Comparison of ENCODE assay signal across 8 cellular contexts in genomic region chr3:51966941-51967383, GRCh38. TPM values are rescaled to one million over a fixed set of nuclear protein-coding genes. Genes with fewer than 3 reads are reported as not detected.
DNase-seq lines count a peak whose midpoint lies in the region; ATAC-seq and TF ChIP-seq lines count a peak whose summit lies in the region.

No MANE protein-coding gene starts in this region.

- H3K4me3 ChIP-seq in SK-N-MC (peak overlapping the region; percentile 75), fibroblast of the aortic adventitia (ENCODE audit: low read depth, low read length) (peak overlapping the region; percentile 83), psoas muscle (peak overlapping the region; percentile 81)

- peak overlapping the region; percentile 81 for H3K4me3 Mint-ChIP-seq in activated T-cell treated with anti-CD3 and anti-CD28 coated beads, Interleukin-2, amount 50 U/mL, for 4 hours

- H3K9ac ChIP-seq in SK-N-MC (ENCODE audit: insufficient read length) = no peak overlapping the region

- ATAC-seq in activated T-cell treated with anti-CD3 and anti-CD28 coated beads, Interleukin-2, amount 50 U/mL, for 4 hours = peak; percentile 74 to 75
- ATAC-seq in psoas muscle = peak in 1 of 4 donors; percentile 4
- ATAC-seq in GM18861 (IDR thresholded peaks at IDR 0.05; ENCODE audit: unreplicated experiment) = no peak

- H3K27ac ChIP-seq in SK-N-MC (no peak overlapping the region), psoas muscle (peak overlapping the region; percentile 82)

- TF ChIP-seq CTCF in fibroblast of the aortic adventitia (IDR thresholded peaks at IDR 0.05; ENCODE audit: insufficient read depth, low read length) (no peak), psoas muscle (IDR thresholded peaks at IDR 0.05) (no peak)

- no peaks in the 10 kb centered on the region for H3K9me3 Mint-ChIP-seq in activated T-cell treated with anti-CD3 and anti-CD28 coated beads, Interleukin-2, amount 50 U/mL, for 4 hours

- peaks cover 10% of the 10 kb centered on the region for H3K4me1 Mint-ChIP-seq in activated T-cell treated with anti-CD3 and anti-CD28 coated beads, Interleukin-2, amount 50 U/mL, for 4 hours (ENCODE audit: low read depth)

- peaks cover 57% of the 10 kb centered on the region for H3K4me1 ChIP-seq in psoas muscle

- H3K27me3 Mint-ChIP-seq in activated T-cell treated with anti-CD3 and anti-CD28 coated beads, Interleukin-2, amount 50 U/mL, for 4 hours (ENCODE audit: low read depth) = no peaks in the 10 kb centered on the region

- no peaks in the 10 kb centered on the region for H3K27me3 ChIP-seq in psoas muscle (ENCODE audit: insufficient read depth in 3 of 3, low read length in 2 of 3)

- no peaks in the 10 kb centered on the region for H3K36me3 Mint-ChIP-seq in activated T-cell treated with anti-CD3 and anti-CD28 coated beads, Interleukin-2, amount 50 U/mL, for 4 hours (ENCODE audit: insufficient read depth)

- H3K36me3 ChIP-seq in SK-N-MC (ENCODE audit: insufficient read depth, low read length) (no peaks in the 10 kb centered on the region), psoas muscle (ENCODE audit: insufficient read depth in 1 of 2, low read depth in 1 of 2) (no peaks in the 10 kb centered on the region)

- no peak for DNase-seq in activated T-cell treated with anti-CD3 and anti-CD28 coated beads, Interleukin-2, amount 50 U/mL, for 4 hours
- no peak for DNase-seq in activated T-cell treated with anti-CD3 and anti-CD28 coated beads, Interleukin-2, amount 50 U/mL, for 1 hour
- DNase-seq in SK-N-MC (ENCODE audit: low read depth, low spot score) (no peak), fibroblast of the aortic adventitia (ENCODE audit: low read depth) (no peak), psoas muscle (no peak), RPMI8226 (no peak), germinal center (ENCODE audit: low spot score) (no peak)

- intact Hi-C loops in psoas muscle (cut with DNase I) = no loop called here

- WGBS in psoas muscle, 3 donors = 2 to 11% (median 2%) methylated on average over 9 to 33 of the region's 33 CpGs

- H3K9me3 ChIP-seq in SK-N-MC (ENCODE audit: low read depth, low read length) (no peaks in the 10 kb centered on the region), psoas muscle (no peaks in the 10 kb centered on the region)

RNA-seq across cellular contexts. Expression of gene PCBP4, which starts 0.3 kb away (rescaled TPM):
- 10 to 100 TPM in 2 of 3 donors, 1 to 10 TPM in 1; 9.8 to 12.3 (median 10.4) TPM for total RNA-seq in activated T-cell treated with anti-CD3 and anti-CD28 coated beads, Interleukin-2, amount 50 U/mL, for 4 hours
- 19.0 and 33.3 TPM in 2 replicates for total RNA-seq in fibroblast of the aortic adventitia (ENCODE audit: low replicate concordance)
- 100 to 1,000 TPM; 117 to 161 (median 126) TPM for total RNA-seq in psoas muscle
- polyA plus RNA-seq in psoas muscle = 100 to 1,000 TPM in 1 of 3 donors, 10 to 100 TPM in 2; 36.0 to 133 (median 60.7) TPM

RNA-seq across cellular contexts. Expression of gene ABHD14B, which starts 6.9 kb away (rescaled TPM):
- total RNA-seq in activated T-cell treated with anti-CD3 and anti-CD28 coated beads, Interleukin-2, amount 50 U/mL, for 4 hours = 10 to 100 TPM; 27.4 to 30.9 (median 28.5) TPM
- total RNA-seq in fibroblast of the aortic adventitia (ENCODE audit: low replicate concordance) = 11.0 and 36.3 TPM in 2 replicates
- total RNA-seq in psoas muscle = 10 to 100 TPM in 3 of 4 donors, 1 to 10 TPM in 1; 9.5 to 15.9 (median 15.5) TPM
- 10 to 100 TPM; 11.7 to 24.8 (median 12.3) TPM for polyA plus RNA-seq in psoas muscle

RNA-seq across cellular contexts. Expression of gene ABHD14A, which starts 7.9 kb away (rescaled TPM):
- total RNA-seq in activated T-cell treated with anti-CD3 and anti-CD28 coated beads, Interleukin-2, amount 50 U/mL, for 4 hours = 10 to 100 TPM; 11.8 to 19.7 (median 12.6) TPM
- total RNA-seq in fibroblast of the aortic adventitia (ENCODE audit: low replicate concordance) (7.4 and 13.8 TPM in 2 replicates), psoas muscle (10 to 100 TPM; 11.2 to 22.9 (median 15.4) TPM)
- 10 to 100 TPM; 26.4 to 40.6 (median 29.1) TPM for polyA plus RNA-seq in psoas muscle

RNA-seq across cellular contexts. Expression of gene GPR62, which starts 11.8 kb away (rescaled TPM):
- not detected for total RNA-seq in activated T-cell treated with anti-CD3 and anti-CD28 coated beads, Interleukin-2, amount 50 U/mL, for 4 hours
- total RNA-seq in fibroblast of the aortic adventitia (ENCODE audit: low replicate concordance) (0.09 TPM in 1 of 2 replicates, not detected in the other), psoas muscle (under 1 TPM; 0.16 to 0.65 (median 0.32) TPM)
- under 1 TPM; 0.04 to 0.93 (median 0.07) TPM for polyA plus RNA-seq in psoas muscle

RNA-seq across cellular contexts. Expression of gene ACY1, which starts 16.4 kb away (rescaled TPM):
- 10 to 100 TPM; 47.6 to 58.1 (median 55.9) TPM for total RNA-seq in activated T-cell treated with anti-CD3 and anti-CD28 coated beads, Interleukin-2, amount 50 U/mL, for 4 hours
- total RNA-seq in fibroblast of the aortic adventitia (ENCODE audit: low replicate concordance) (26.7 and 28.7 TPM in 2 replicates), psoas muscle (10 to 100 TPM; 29.4 to 56.5 (median 38.5) TPM)
- 10 to 100 TPM; 19.9 to 59.3 (median 25.8) TPM for polyA plus RNA-seq in psoas muscle
